In genomic region chr19:53870485-53870844, GRCh38 we compare ENCODE assay signal across 8 cellular contexts. TPM values are rescaled to one million over a fixed set of nuclear protein-coding genes. Genes with fewer than 3 reads are reported as not detected.
DNase-seq lines count a peak whose midpoint lies in the region; ATAC-seq lines count a peak whose summit lies in the region.

No MANE protein-coding gene starts in this region.

- H3K4me1 Mint-ChIP-seq in activated naive CD8-positive, alpha-beta T cell treated with anti-CD3 and anti-CD28 coated beads, Interleukin-2, amount 10 ng/mL, durations not matched to agents 7 days and 5 days: peaks cover 48% of the 10 kb centered on the region

- H3K4ac ChIP-seq in mesenchymal stem cell (ENCODE audit: low read depth in 1 of 2, low read length in 2 of 2): peak overlapping the region in 1 of 2 experiments; percentile 32

- DNase-seq in Right ventricle myocardium inferior (ENCODE audit: missing footprints) (peak; percentile 79), left cardiac atrium (no peak), mesenchymal stem cell (peak; percentile 47), aorta (peak; percentile 73 to 78)
- no peak for DNase-seq in activated naive CD8-positive, alpha-beta T cell treated with anti-CD3 and anti-CD28 coated beads, Interleukin-2, amount 10 ng/mL, durations not matched to agents 7 days and 5 days
- DNase-seq in activated CD8-positive, alpha-beta memory T cell treated with anti-CD3 and anti-CD28 coated beads, Interleukin-2, amount 50 U/mL, for 48 hours: no peak

- no peak overlapping the region for H4K8ac ChIP-seq in mesenchymal stem cell (ENCODE audit: low read length)

- peak overlapping the region; percentile 85 for H3K27ac Mint-ChIP-seq in activated naive CD8-positive, alpha-beta T cell treated with anti-CD3 and anti-CD28 coated beads, Interleukin-2, amount 10 ng/mL, durations not matched to agents 7 days and 5 days

- peaks cover 25% of the 10 kb centered on the region for H3K36me3 Mint-ChIP-seq in activated naive CD8-positive, alpha-beta T cell treated with anti-CD3 and anti-CD28 coated beads, Interleukin-2, amount 10 ng/mL, durations not matched to agents 7 days and 5 days

- H3K4me1 ChIP-seq in mesenchymal stem cell (ENCODE audit: control insufficient read depth, insufficient read depth, low read depth, low read length): peaks cover 22% of the 10 kb centered on the region
- no peaks in the 10 kb centered on the region for H3K4me1 ChIP-seq in aorta (ENCODE audit: control insufficient read depth in 1 of 2, insufficient read depth in 2 of 2, low read length in 2 of 2)

- H3K9ac ChIP-seq in mesenchymal stem cell (ENCODE audit: low read length): peak overlapping the region; percentile 74

- H3K23ac ChIP-seq in mesenchymal stem cell (ENCODE audit: low read length in 2 of 2): no peak overlapping the region

- H3K9me3 ChIP-seq in mesenchymal stem cell (ENCODE audit: control insufficient read depth, low read length) (no peaks in the 10 kb centered on the region), aorta (ENCODE audit: control insufficient read depth, low read length) (no peaks in the 10 kb centered on the region)

- no peak overlapping the region for H3K14ac ChIP-seq in mesenchymal stem cell (ENCODE audit: low read length in 2 of 2)

- peak overlapping the region in 1 of 2 experiments; percentile 50 for H3K4me3 ChIP-seq in mesenchymal stem cell (ENCODE audit: insufficient read depth in 1 of 2, low read depth in 1 of 2, low read length in 2 of 2)
- no peak overlapping the region for H3K4me3 ChIP-seq in aorta (ENCODE audit: low read length in 2 of 2)

- ATAC-seq in Right ventricle myocardium inferior (no peak), left cardiac atrium (no peak), aorta (ENCODE audit: low FRiP score) (no peak), GM19455 (IDR thresholded peaks at IDR 0.05; ENCODE audit: unreplicated experiment) (no peak), HG03378 (IDR thresholded peaks at IDR 0.05; ENCODE audit: unreplicated experiment) (no peak)
- ATAC-seq in activated naive CD8-positive, alpha-beta T cell treated with anti-CD3 and anti-CD28 coated beads, Interleukin-2, amount 10 ng/mL, durations not matched to agents 7 days and 5 days (ENCODE audit: low read depth): no peak

- H2BK15ac ChIP-seq in mesenchymal stem cell (ENCODE audit: low read depth, poor library complexity, severe bottlenecking): no peak overlapping the region

- no peak overlapping the region for H2AFZ ChIP-seq in mesenchymal stem cell (ENCODE audit: low read depth, low read length)

- H3K27ac ChIP-seq in mesenchymal stem cell (ENCODE audit: low read length, poor library complexity, severe bottlenecking) (no peak overlapping the region), aorta (ENCODE audit: low read depth in 1 of 2, low read length in 2 of 2) (no peak overlapping the region)

- H4K91ac ChIP-seq in mesenchymal stem cell (ENCODE audit: low read length): no peak overlapping the region

- H3K27me3 ChIP-seq in mesenchymal stem cell (ENCODE audit: control insufficient read depth in 1 of 2, insufficient read depth in 1 of 2, low read length in 2 of 2) (no peaks in the 10 kb centered on the region), aorta (ENCODE audit: control insufficient read depth in 1 of 2, insufficient read depth in 2 of 2, low read length in 1 of 2) (no peaks in the 10 kb centered on the region)

- H3K36me3 ChIP-seq in mesenchymal stem cell (ENCODE audit: control insufficient read depth in 1 of 2, insufficient read depth in 2 of 2, low read depth in 1 of 2, low read length in 2 of 2) (peaks cover 28 to 32% of the 10 kb centered on the region in 2 experiments), aorta (ENCODE audit: control insufficient read depth in 1 of 2, insufficient read depth in 2 of 2, low read length in 1 of 2) (peaks cover 0 to 12% of the 10 kb centered on the region in 2 donors)

- peak overlapping the region in 1 of 2 experiments; percentile 73 for H2BK12ac ChIP-seq in mesenchymal stem cell (ENCODE audit: low read length in 2 of 2)

- no peak overlapping the region for H3K18ac ChIP-seq in mesenchymal stem cell (ENCODE audit: low read depth in 1 of 2, low read length in 2 of 2)

- no peaks in the 10 kb centered on the region for H3K27me3 Mint-ChIP-seq in activated naive CD8-positive, alpha-beta T cell treated with anti-CD3 and anti-CD28 coated beads, Interleukin-2, amount 10 ng/mL, durations not matched to agents 7 days and 5 days

- POLR2A ChIA-PET in activated naive CD8-positive, alpha-beta T cell treated with anti-CD3 and anti-CD28 coated beads, Interleukin-2, amount 10 ng/mL, durations not matched to agents 7 days and 5 days (lab: Charles Lee): interaction anchor here (1.5 to 1.6 kb wide), 2 partner anchors 9 to 11 kb away, joined by 5 to 6 read pairs; partner anchors contain the start of gene PRKCG

- no peaks in the 10 kb centered on the region for H3K9me3 Mint-ChIP-seq in activated naive CD8-positive, alpha-beta T cell treated with anti-CD3 and anti-CD28 coated beads, Interleukin-2, amount 10 ng/mL, durations not matched to agents 7 days and 5 days

- peaks cover 20% of the 10 kb centered on the region for H3K79me1 ChIP-seq in mesenchymal stem cell (replicated peaks; ENCODE audit: low read length, poor library complexity, severe bottlenecking)

- H2BK5ac ChIP-seq in mesenchymal stem cell (ENCODE audit: low read depth, low read length, poor library complexity, severe bottlenecking): no peak overlapping the region

- H3K4me2 ChIP-seq in mesenchymal stem cell (ENCODE audit: low read length, poor library complexity, severe bottlenecking): peak overlapping the region; percentile 27

- peak overlapping the region; percentile 17 for H2AK5ac ChIP-seq in mesenchymal stem cell (ENCODE audit: low read length, severe bottlenecking)

- intact Hi-C loops in Right ventricle myocardium inferior (cut with DNase I): loop anchor here (10.0 kb wide), 1 partner anchor 234 kb away; the partner anchor contains the start of genes NDUFA3 and OSCAR
- intact Hi-C loops in left cardiac atrium (cut with DNase I): no loop called here
- intact Hi-C loops in aorta (cut with DNase I): no loop called here

- peak overlapping the region; percentile 75 for H3K4me3 Mint-ChIP-seq in activated naive CD8-positive, alpha-beta T cell treated with anti-CD3 and anti-CD28 coated beads, Interleukin-2, amount 10 ng/mL, durations not matched to agents 7 days and 5 days

- 59% methylated on average over 5 of the region's 5 CpGs for WGBS in mesenchymal stem cell
- WGBS in aorta, 2 donors: 49 to 52% methylated on average over 5 of the region's 5 CpGs

- no peak overlapping the region for H2BK120ac ChIP-seq in mesenchymal stem cell (ENCODE audit: low read depth, low read length)

RNA-seq across cellular contexts. Expression of gene MYADM, which starts 2.8 kb away (rescaled TPM):
- total RNA-seq in Right ventricle myocardium inferior: 141 TPM
- total RNA-seq in left cardiac atrium: 100 to 1,000 TPM; 106 to 209 TPM
- total RNA-seq in activated naive CD8-positive, alpha-beta T cell treated with anti-CD3 and anti-CD28 coated beads, Interleukin-2, amount 10 ng/mL, durations not matched to agents 7 days and 5 days: 10 to 100 TPM; 76.3 to 77.3 TPM
- 318 TPM for polyA plus RNA-seq in mesenchymal stem cell (2013, experiment 1 of 2)
- polyA plus RNA-seq in mesenchymal stem cell (2013, experiment 2 of 2): 307 TPM
- total RNA-seq in aorta: 100 to 1,000 TPM; 234 to 377 TPM
- polyA plus RNA-seq in aorta: 100 to 1,000 TPM in 1 of 2 donors, 10 to 100 TPM in 1; 59.2 to 134 TPM

RNA-seq across cellular contexts. Expression of gene PRKCG, which starts 11.5 kb away (rescaled TPM):
- total RNA-seq in Right ventricle myocardium inferior (not detected), left cardiac atrium (not detected), aorta (1 to 10 TPM in 1 of 2 donors, not detected in 1; 1.2 TPM)
- not detected for total RNA-seq in activated naive CD8-positive, alpha-beta T cell treated with anti-CD3 and anti-CD28 coated beads, Interleukin-2, amount 10 ng/mL, durations not matched to agents 7 days and 5 days
- polyA plus RNA-seq in mesenchymal stem cell (2013, experiment 1 of 2): 0.03 TPM
- 0.05 TPM for polyA plus RNA-seq in mesenchymal stem cell (2013, experiment 2 of 2)
- polyA plus RNA-seq in aorta: not detected

RNA-seq across cellular contexts. Expression of gene CACNG7, which starts 38.6 kb away (rescaled TPM):
- total RNA-seq in Right ventricle myocardium inferior: not detected
- total RNA-seq in left cardiac atrium: not detected
- total RNA-seq in activated naive CD8-positive, alpha-beta T cell treated with anti-CD3 and anti-CD28 coated beads, Interleukin-2, amount 10 ng/mL, durations not matched to agents 7 days and 5 days: not detected
- polyA plus RNA-seq in mesenchymal stem cell (2013, experiment 1 of 2): 0.03 TPM
- 0.03 TPM for polyA plus RNA-seq in mesenchymal stem cell (2013, experiment 2 of 2)
- not detected for total RNA-seq in aorta
- polyA plus RNA-seq in aorta: not detected

RNA-seq across cellular contexts. Expression of gene NLRP12, which starts 46.4 kb away (rescaled TPM):
- total RNA-seq in Right ventricle myocardium inferior: 0.43 TPM
- under 1 TPM; 0.56 to 0.84 TPM for total RNA-seq in left cardiac atrium
- not detected for total RNA-seq in activated naive CD8-positive, alpha-beta T cell treated with anti-CD3 and anti-CD28 coated beads, Interleukin-2, amount 10 ng/mL, durations not matched to agents 7 days and 5 days
- not detected for polyA plus RNA-seq in mesenchymal stem cell (2013, experiment 1 of 2)
- polyA plus RNA-seq in mesenchymal stem cell (2013, experiment 2 of 2): not detected
- 1 to 10 TPM; 1.3 to 2.2 TPM for total RNA-seq in aorta
- 1 to 10 TPM in 1 of 2 donors, not detected in 1; 1.3 TPM for polyA plus RNA-seq in aorta

Comparison
In these comparisons a context has a peak if more than half of its experiments do, and no peak if none do; other contexts are left out.
1. DNase-seq: peak in Right ventricle myocardium inferior (single experiment), mesenchymal stem cell (single experiment) and aorta (2 of 2); none in left cardiac atrium (single experiment), activated naive CD8-positive, alpha-beta T cell treated with anti-CD3 and anti-CD28 coated beads, Interleukin-2, amount 10 ng/mL, durations not matched to agents 7 days and 5 days (single experiment) and activated CD8-positive, alpha-beta memory T cell treated with anti-CD3 and anti-CD28 coated beads, Interleukin-2, amount 50 U/mL, for 48 hours (single experiment).